8 cellular contexts compared by ENCODE assay signal in genomic region chr4:78776729-78777555, GRCh38. TPM values are rescaled to one million over a fixed set of nuclear protein-coding genes. Genes with fewer than 3 reads are reported as not detected.
DNase-seq lines count a peak whose midpoint lies in the region; ATAC-seq and TF ChIP-seq lines count a peak whose summit lies in the region.

No MANE protein-coding gene starts in this region.

- TF ChIP-seq POLR2A in vagina (IDR thresholded peaks at IDR 0.05), result no peak

- ATAC-seq in GM19452 (IDR thresholded peaks at IDR 0.05; ENCODE audit: unreplicated experiment), result peak; percentile 31
- ATAC-seq in HG03571 (IDR thresholded peaks at IDR 0.05; ENCODE audit: unreplicated experiment), result peak; percentile 22
- ATAC-seq in left cardiac atrium, result peak; percentile 11 to 49
- ATAC-seq in psoas muscle, result peak; percentile 42 to 50 (median 46)

- POLR2A ChIA-PET in CD8-positive, alpha-beta memory T cell (lab: Charles Lee), result interaction anchor here (0.8 kb wide), 1 partner anchor 162 kb away, joined by 3 read pairs; the partner anchor contains the start of gene PAQR3

- CTCF ChIA-PET in CD8-positive, alpha-beta memory T cell (lab: Charles Lee), result interaction anchor here (1.2 to 1.3 kb wide), 2 partner anchors 87 to 161 kb away, joined by 3 to 4 read pairs; no protein-coding TSS in a partner anchor

- H3K4me1 ChIP-seq in CD8-positive, alpha-beta memory T cell (ENCODE audit: insufficient read depth, low read length), result peaks cover 30% of the 10 kb centered on the region
- peaks cover 44% of the 10 kb centered on the region for H3K4me1 ChIP-seq in psoas muscle
- H3K4me1 ChIP-seq in vagina, result peaks cover 43% of the 10 kb centered on the region

- peak; percentile 13 to 74 (median 36) for DNase-seq in CD8-positive, alpha-beta memory T cell
- DNase-seq in SK-N-DZ (ENCODE audit: low spot score) (peak; percentile 50), left cardiac atrium (peak; percentile 57), psoas muscle (peak; percentile 46 to 57), vagina (ENCODE audit: extremely low spot score in 2 of 2) (no peak)
- DNase-seq in activated naive CD8-positive, alpha-beta T cell treated with anti-CD3 and anti-CD28 coated beads for 36 hours, result peak; percentile 56

- H3K4me3 ChIP-seq in CD8-positive, alpha-beta memory T cell (ENCODE audit: low read length), result peak overlapping the region; percentile 76
- H3K4me3 ChIP-seq in psoas muscle (peak overlapping the region; percentile 90), vagina (peak overlapping the region; percentile 94 to 96)

- intact Hi-C loops in left cardiac atrium (cut with DNase I) (loop anchor here (2.0 to 10.0 kb wide), 4 partner anchors 85 to 164 kb away; no protein-coding TSS in a partner anchor), psoas muscle (cut with DNase I) (loop anchor here (5.0 kb wide), 2 partner anchors 85 to 130 kb away; no protein-coding TSS in a partner anchor), vagina (cut with DNase I) (no loop called here)

- H3K4me3 Mint-ChIP-seq in CD8-positive, alpha-beta memory T cell, result peak overlapping the region; percentile 88 to 97 (median 94)
- H3K4me3 Mint-ChIP-seq in activated naive CD8-positive, alpha-beta T cell treated with anti-CD3 and anti-CD28 coated beads for 36 hours, result peak overlapping the region; percentile 92

- H3K36me3 Mint-ChIP-seq in CD8-positive, alpha-beta memory T cell, result peaks cover 0 to 8% (median 0%) of the 10 kb centered on the region in 3 donors
- H3K36me3 Mint-ChIP-seq in activated naive CD8-positive, alpha-beta T cell treated with anti-CD3 and anti-CD28 coated beads for 36 hours, result no peaks in the 10 kb centered on the region

- peaks cover 17 to 24% (median 19%) of the 10 kb centered on the region in 3 donors for H3K4me1 Mint-ChIP-seq in CD8-positive, alpha-beta memory T cell
- H3K4me1 Mint-ChIP-seq in activated naive CD8-positive, alpha-beta T cell treated with anti-CD3 and anti-CD28 coated beads for 36 hours, result peaks cover 30% of the 10 kb centered on the region

- TF ChIP-seq CTCF in psoas muscle (IDR thresholded peaks at IDR 0.05) (no peak), vagina (IDR thresholded peaks at IDR 0.05) (no peak)

- peak overlapping the region; percentile 81 to 97 (median 94) for H3K27ac Mint-ChIP-seq in CD8-positive, alpha-beta memory T cell
- H3K27ac Mint-ChIP-seq in activated naive CD8-positive, alpha-beta T cell treated with anti-CD3 and anti-CD28 coated beads for 36 hours, result peak overlapping the region; percentile 90

- WGBS in psoas muscle, 3 donors, result 2 to 4% (median 3%) methylated on average over 24 to 28 of the region's 28 CpGs

- no peaks in the 10 kb centered on the region for H3K9me3 ChIP-seq in CD8-positive, alpha-beta memory T cell (ENCODE audit: low read length)
- no peaks in the 10 kb centered on the region for H3K9me3 ChIP-seq in psoas muscle
- no peaks in the 10 kb centered on the region for H3K9me3 ChIP-seq in vagina

- H3K36me3 ChIP-seq in CD8-positive, alpha-beta memory T cell (ENCODE audit: insufficient read depth, low read length), result no peaks in the 10 kb centered on the region
- no peaks in the 10 kb centered on the region for H3K36me3 ChIP-seq in psoas muscle (ENCODE audit: insufficient read depth in 1 of 2, low read depth in 1 of 2)
- no peaks in the 10 kb centered on the region for H3K36me3 ChIP-seq in vagina

- H3K27me3 ChIP-seq in CD8-positive, alpha-beta memory T cell (ENCODE audit: insufficient read depth, low read length, poor library complexity, severe bottlenecking), result no peaks in the 10 kb centered on the region
- H3K27me3 ChIP-seq in psoas muscle (ENCODE audit: insufficient read depth in 3 of 3, low read length in 2 of 3) (no peaks in the 10 kb centered on the region), vagina (no peaks in the 10 kb centered on the region)

- H3K27me3 Mint-ChIP-seq in CD8-positive, alpha-beta memory T cell, result peaks cover 0 to 3% of the 10 kb centered on the region in 2 donors
- H3K27me3 Mint-ChIP-seq in activated naive CD8-positive, alpha-beta T cell treated with anti-CD3 and anti-CD28 coated beads for 36 hours, result no peaks in the 10 kb centered on the region

- no peaks in the 10 kb centered on the region for H3K9me3 Mint-ChIP-seq in CD8-positive, alpha-beta memory T cell
- no peaks in the 10 kb centered on the region for H3K9me3 Mint-ChIP-seq in activated naive CD8-positive, alpha-beta T cell treated with anti-CD3 and anti-CD28 coated beads for 36 hours

- peak overlapping the region; percentile 73 for H3K27ac ChIP-seq in CD8-positive, alpha-beta memory T cell (ENCODE audit: low read depth, low read length)
- H3K27ac ChIP-seq in psoas muscle, result peak overlapping the region; percentile 99
- H3K27ac ChIP-seq in vagina, result peak overlapping the region; percentile 99

RNA-seq across cellular contexts. Expression of gene BMP2K, which starts 0.8 kb away (rescaled TPM):
- total RNA-seq in CD8-positive, alpha-beta memory T cell, result 10 to 100 TPM; 20.1 to 20.7 TPM
- polyA plus RNA-seq in CD8-positive, alpha-beta memory T cell, result 1.6 TPM
- polyA plus RNA-seq in SK-N-DZ (2014; cell fraction: cytosol; rRNA removed), result 11.5 and 20.4 TPM in 2 replicates
- polyA plus RNA-seq in SK-N-DZ (2014; cell fraction: nucleus; rRNA removed), result 14.7 and 24.3 TPM in 2 replicates
- 10 to 100 TPM; 18.1 to 19.3 TPM for total RNA-seq in activated naive CD8-positive, alpha-beta T cell treated with anti-CD3 and anti-CD28 coated beads for 36 hours
- total RNA-seq in left cardiac atrium, result 10 to 100 TPM; 41.3 to 46.3 TPM
- total RNA-seq in psoas muscle, result 10 to 100 TPM; 15.2 to 19.1 (median 18.5) TPM
- polyA plus RNA-seq in psoas muscle, result 1 to 10 TPM; 3.5 to 9.6 (median 7.8) TPM
- total RNA-seq in vagina, result 34.9 TPM

Comparison
In these comparisons a context has a peak if more than half of its experiments do, and no peak if none do; other contexts are left out.
1. DNase-seq: peak in CD8-positive, alpha-beta memory T cell (5 of 5), SK-N-DZ (single experiment), activated naive CD8-positive, alpha-beta T cell treated with anti-CD3 and anti-CD28 coated beads for 36 hours (single experiment), left cardiac atrium (single experiment) and psoas muscle (2 of 2); none in vagina (0 of 2).
2. Peak in every context shown above with its lines, with median percentiles within 50 percentile points of each other: H3K27ac ChIP-seq, H3K4me3 ChIP-seq and ATAC-seq.